1 cellular context compared by ENCODE assay signal in genomic region chr1:156500578-156500846, GRCh38.
TF ChIP-seq lines count a peak whose summit lies in the region.

Gene MEF2D, minus strand, starts transcription at chr1:156500775. Its CDS starts 17,483 bp downstream, at chr1:156483292.

TF ChIP-seq in H1, 55 proteins besides CTCF, POLR2A, EP300 and RAD21 (continued from another document):
- TF ChIP-seq MAX (IDR thresholded peaks at IDR 0.05) (no peak), ASH2L (IDR thresholded peaks at IDR 0.05; ENCODE audit: low read length) (no peak), CEBPB (IDR thresholded peaks at IDR 0.05; ENCODE audit: low read depth, low read length) (no peak), TBP (IDR thresholded peaks at IDR 0.05; ENCODE audit: low read depth, low read length) (no peak), SAP30 (IDR thresholded peaks at IDR 0.05; ENCODE audit: insufficient read depth, insufficient replicate concordance, low read length) (no peak), KDM4A (IDR thresholded peaks at IDR 0.05; ENCODE audit: low read depth, low read length, severe bottlenecking) (peak; percentile 40), NANOG (IDR thresholded peaks at IDR 0.05; ENCODE audit: insufficient read depth, low read depth, low read length, poor library complexity, severe bottlenecking) (no peak), SIN3A (conservative IDR thresholded peaks at IDR 0.05 in 1 of 2, IDR thresholded peaks at IDR 0.05 in 1 of 2; ENCODE audit: low read depth in 1 of 2, low read length in 2 of 2) (no peak; a peak in 1 of 4 replicates), HDAC6 (IDR thresholded peaks at IDR 0.05; ENCODE audit: low read depth, low read length) (no peak), GABPA (IDR thresholded peaks at IDR 0.05; ENCODE audit: borderline replicate concordance, insufficient read depth, low read length) (no peak), SIX5 (IDR thresholded peaks at IDR 0.05; ENCODE audit: low read depth, low read length) (no peak), SP1 (IDR thresholded peaks at IDR 0.05; ENCODE audit: low read depth, low read length) (no peak), CHD2 (IDR thresholded peaks at IDR 0.05; ENCODE audit: low read length) (no peak), MAFK (IDR thresholded peaks at IDR 0.05; ENCODE audit: low read depth, low read length) (no peak), POLR2AphosphoS5 (IDR thresholded peaks at IDR 0.05; ENCODE audit: low read depth, low read length) (peak; percentile 21; the same call in 1 of the 2 replicates), TAF1 (IDR thresholded peaks at IDR 0.05; ENCODE audit: low read depth, low read length) (peak; percentile 72; the same call in 1 of the 2 replicates), SUZ12 (IDR thresholded peaks at IDR 0.05; ENCODE audit: low read length) (no peak), YY1 (IDR thresholded peaks at IDR 0.05; ENCODE audit: low read depth, low read length) (no peak), CHD1 (IDR thresholded peaks at IDR 0.05; ENCODE audit: low read depth, low read length) (no peak), E2F6 (IDR thresholded peaks at IDR 0.05) (no peak)
